In genomic region chr6:10719386-10720228, GRCh38 we compare ENCODE assay signal across 8 cellular contexts. TPM values are rescaled to one million over a fixed set of nuclear protein-coding genes. Genes with fewer than 3 reads are reported as not detected.
DNase-seq lines count a peak whose midpoint lies in the region; ATAC-seq and TF ChIP-seq lines count a peak whose summit lies in the region.

No MANE protein-coding gene starts in this region.

- POLR2A ChIA-PET in HCT116 (lab: Charles Lee) = no interaction called here

- no peak overlapping the region for H3K4ac ChIP-seq in trophoblast cell (ENCODE audit: low read depth, low read length)

- H3K4me1 Mint-ChIP-seq in effector memory CD8-positive, alpha-beta T cell (ENCODE audit: low read depth in 2 of 2) = peaks cover 32 to 33% of the 10 kb centered on the region in 2 donors

- no peak for ATAC-seq in HCT116
- peak; percentile 35 for ATAC-seq in effector memory CD8-positive, alpha-beta T cell (replicated peaks)
- ATAC-seq in GM18861 (IDR thresholded peaks at IDR 0.05; ENCODE audit: unreplicated experiment) = no peak
- no peak for ATAC-seq in GM21825 (IDR thresholded peaks at IDR 0.05; ENCODE audit: unreplicated experiment)

- TF ChIP-seq RAD21 in HCT116 (IDR thresholded peaks at IDR 0.05; ENCODE audit: low read depth) = no peak

- H3K14ac ChIP-seq in trophoblast cell (ENCODE audit: low read length) = no peak overlapping the region

- H4K20me1 ChIP-seq in HCT116 (ENCODE audit: insufficient read depth) = no peaks in the 10 kb centered on the region

- DNase-seq in HCT116 (ENCODE audit: low read depth, low spot score) (no peak), T-helper 2 cell (peak in 3 of 5 experiments; percentile 8 to 96 (median 43)), trophoblast cell (peak in 1 of 2 donors; percentile 26), germinal center (ENCODE audit: low spot score) (no peak), iPS-NIHi11 (ENCODE audit: low spot score) (no peak)
- peak; percentile 41 to 44 (median 41) for DNase-seq in effector memory CD8-positive, alpha-beta T cell

- RAD21 ChIA-PET in HCT116 (lab: Charles Lee; ENCODE audit: low non-redundant PET in 1 of 2, low total read pairs in 2 of 2, uncharacterized antibody in 2 of 2, unreplicated experiment in 2 of 2) = no interaction called here

- no peak overlapping the region for H3K4me3 ChIP-seq in HCT116 (replicated peaks in 1 of 2; ENCODE audit: low read depth in 1 of 2, low read length in 2 of 2)
- H3K4me3 ChIP-seq in trophoblast cell (ENCODE audit: low read depth, low read length) = peak overlapping the region; percentile 23

- BruUV-seq in HCT116 (replicated peaks; lab: Mats Ljungman, UMichigan) = no TSS peak

- intact Hi-C loops in HCT116 (cut with micrococcal nuclease) = no loop called here

- no CpG with 5 or more reads among the region's 25 CpGs for WGBS in trophoblast cell (ENCODE audit: extremely low coverage, insufficient coverage, insufficient read length)

- no peaks in the 10 kb centered on the region for H3K27me3 Mint-ChIP-seq in effector memory CD8-positive, alpha-beta T cell

- H3K4me1 ChIP-seq in HCT116 (ENCODE audit: control insufficient read depth in 1 of 2, insufficient read depth in 2 of 2, low read length in 2 of 2) (peaks cover 12 to 21% of the 10 kb centered on the region in 2 experiments; a peak in 3 of 4 replicates), trophoblast cell (ENCODE audit: control insufficient read depth in 1 of 2, insufficient read depth in 2 of 2, low read length in 2 of 2) (peaks cover 0 to 8% of the 10 kb centered on the region in 2 experiments)

- CTCF ChIA-PET in HCT116 (lab: Charles Lee) = no interaction called here

- H3K27me3 ChIP-seq in HCT116 (ENCODE audit: insufficient read depth, low read length) = no peaks in the 10 kb centered on the region
- no peaks in the 10 kb centered on the region for H3K27me3 ChIP-seq in trophoblast cell (ENCODE audit: insufficient read depth, low read length)

- H2AK5ac ChIP-seq in trophoblast cell (ENCODE audit: low read length) = peak overlapping the region; percentile 59

- peak overlapping the region; percentile 75 to 81 for H3K27ac Mint-ChIP-seq in effector memory CD8-positive, alpha-beta T cell

- H4K8ac ChIP-seq in trophoblast cell (ENCODE audit: low read depth, low read length) = peak overlapping the region; percentile 42

- H2BK5ac ChIP-seq in trophoblast cell (ENCODE audit: low read depth, low read length, poor library complexity) = no peak overlapping the region

- H3K4me2 ChIP-seq in HCT116 (ENCODE audit: low read length) (no peak overlapping the region), trophoblast cell (ENCODE audit: low read length) (no peak overlapping the region)

- no peak overlapping the region for H4K12ac ChIP-seq in trophoblast cell (ENCODE audit: low read depth, low read length)

- H2BK120ac ChIP-seq in trophoblast cell (ENCODE audit: insufficient read depth, low read length, poor library complexity) = no peak overlapping the region

- H3K36me3 ChIP-seq in HCT116 (ENCODE audit: control insufficient read depth in 1 of 2, insufficient read depth in 2 of 2, low read length in 2 of 2) (no peaks in the 10 kb centered on the region), trophoblast cell (ENCODE audit: control insufficient read depth in 1 of 2, insufficient read depth in 2 of 2, low read length in 2 of 2) (no peaks in the 10 kb centered on the region)

- H2BK12ac ChIP-seq in trophoblast cell (ENCODE audit: low read length) = no peak overlapping the region

- H3K9me2 ChIP-seq in HCT116 (ENCODE audit: insufficient read depth) = no peaks in the 10 kb centered on the region

- H3K79me2 ChIP-seq in HCT116 (ENCODE audit: insufficient read depth, low read length) = peaks cover 12% of the 10 kb centered on the region
- H3K79me2 ChIP-seq in trophoblast cell (ENCODE audit: control insufficient read depth, insufficient read depth, low read length, poor library complexity) = peaks cover 2% of the 10 kb centered on the region

- no peak overlapping the region for H4K91ac ChIP-seq in trophoblast cell (ENCODE audit: low read depth, low read length)

- no peaks in the 10 kb centered on the region for H3K36me3 Mint-ChIP-seq in effector memory CD8-positive, alpha-beta T cell (ENCODE audit: insufficient read depth)

- TF ChIP-seq CTCF in HCT116 (IDR thresholded peaks at IDR 0.05 in 2 of 3, conservative IDR thresholded peaks at IDR 0.05 in 1 of 3; ENCODE audit: borderline replicate concordance in 1 of 3, insufficient read depth in 1 of 3, low read depth in 2 of 3, low read length in 2 of 3) = no peak

- H3K79me1 ChIP-seq in trophoblast cell (ENCODE audit: low read length) = peaks cover 11% of the 10 kb centered on the region

- peak overlapping the region; percentile 81 to 82 for H3K4me3 Mint-ChIP-seq in effector memory CD8-positive, alpha-beta T cell

- H3K27ac ChIP-seq in HCT116 (ENCODE audit: low read depth, low read length) (no peak overlapping the region; the same call in 1 of the 2 replicates), trophoblast cell (ENCODE audit: low read depth, low read length) (no peak overlapping the region)

- no peak for TF ChIP-seq POLR2A in HCT116 (IDR thresholded peaks at IDR 0.05; ENCODE audit: borderline replicate concordance, extremely low read depth, insufficient read depth, insufficient read length)

- H3K23ac ChIP-seq in trophoblast cell (ENCODE audit: low read length) = no peak overlapping the region

- H3K9me3 ChIP-seq in HCT116 (ENCODE audit: control insufficient read depth in 1 of 2, insufficient read depth in 1 of 2, low read depth in 1 of 2, low read length in 2 of 2) (peaks cover 0 to 10% of the 10 kb centered on the region in 2 experiments; a peak in 1 of 4 replicates), trophoblast cell (ENCODE audit: insufficient read depth, low read depth, low read length) (peaks cover 8% of the 10 kb centered on the region)

- H3K9me3 Mint-ChIP-seq in effector memory CD8-positive, alpha-beta T cell = no peaks in the 10 kb centered on the region

- H3K9ac ChIP-seq in HCT116 (ENCODE audit: low read length) = no peak overlapping the region
- no peak overlapping the region for H3K9ac ChIP-seq in trophoblast cell (ENCODE audit: low read length)

- H3K18ac ChIP-seq in trophoblast cell (ENCODE audit: low read length) = no peak overlapping the region

- H2AFZ ChIP-seq in HCT116 (ENCODE audit: low read depth, low read length, poor library complexity, severe bottlenecking) (no peak overlapping the region), trophoblast cell (ENCODE audit: insufficient read depth, low read length, poor library complexity) (no peak overlapping the region)

TF ChIP-seq in HCT116, 20 proteins besides CTCF, POLR2A, EP300 and RAD21:
- TF ChIP-seq TCF7L2 (IDR thresholded peaks at IDR 0.05; ENCODE audit: borderline replicate concordance, extremely low read depth, insufficient read depth, insufficient read length) = no peak
- TF ChIP-seq SP1 (IDR thresholded peaks at IDR 0.05; ENCODE audit: low read depth) = 0 out of 2 replicates have a peak, but pooled peaks have one; percentile 9
- TF ChIP-seq JUND (IDR thresholded peaks at IDR 0.05) = no peak
- TF ChIP-seq EGR1 (IDR thresholded peaks at IDR 0.05; ENCODE audit: low read depth) = no peak
- no peak for TF ChIP-seq ZFX (IDR thresholded peaks at IDR 0.05)
- TF ChIP-seq ELF1 (IDR thresholded peaks at IDR 0.05; ENCODE audit: borderline replicate concordance, low read depth) = no peak
- TF ChIP-seq ATF3 (IDR thresholded peaks at IDR 0.05) = no peak
- no peak for TF ChIP-seq EZH2phosphoT487 (IDR thresholded peaks at IDR 0.05; ENCODE audit: borderline replicate concordance)
TF ChIP-seq in HCT116: peak in this region for 1.

RNA-seq across cellular contexts. Expression of gene TMEM14C, which starts 3.3 kb away (rescaled TPM):
- 84.7 TPM for total RNA-seq in HCT116 (2021; ENCODE audit: unreplicated experiment)
- polyA plus RNA-seq in HCT116 (2012) = 67.1 and 78.2 TPM in 2 replicates
- 200 and 206 TPM in 2 replicates for polyA plus RNA-seq in trophoblast cell (2013)

RNA-seq across cellular contexts. Expression of gene PAK1IP1, which starts 24.8 kb away (rescaled TPM):
- total RNA-seq in HCT116 (2021; ENCODE audit: unreplicated experiment) = 24.3 TPM
- polyA plus RNA-seq in HCT116 (2012) = 10.2 and 13.5 TPM in 2 replicates
- polyA plus RNA-seq in trophoblast cell (2013) = 16.1 and 16.9 TPM in 2 replicates

RNA-seq across cellular contexts. Expression of gene C6orf52, which starts 25.2 kb away (rescaled TPM):
- total RNA-seq in HCT116 (2021; ENCODE audit: unreplicated experiment) = 3.9 TPM
- polyA plus RNA-seq in HCT116 (2012) = 2.7 and 3.1 TPM in 2 replicates
- polyA plus RNA-seq in trophoblast cell (2013) = 3.5 and 4.0 TPM in 2 replicates

RNA-seq across cellular contexts. Expression of gene TMEM14B, which starts 28.0 kb away (rescaled TPM):
- total RNA-seq in HCT116 (2021; ENCODE audit: unreplicated experiment) = 83.6 TPM
- 43.5 and 62.6 TPM in 2 replicates for polyA plus RNA-seq in HCT116 (2012)
- 66.2 and 69.3 TPM in 2 replicates for polyA plus RNA-seq in trophoblast cell (2013)

Comparison
In these comparisons a context has a peak if more than half of its experiments do, and no peak if none do; other contexts are left out.
1. DNase-seq: peak in T-helper 2 cell (3 of 5) and effector memory CD8-positive, alpha-beta T cell (3 of 3); none in HCT116 (single experiment), germinal center (single experiment) and iPS-NIHi11 (single experiment).